Comparison of ENCODE assay signal across 23 cellular contexts in genomic region chr10:43192824-43193223, GRCh38. TPM values are rescaled to one million over a fixed set of nuclear protein-coding genes. Genes with fewer than 3 reads are reported as not detected.
DNase-seq lines count a peak whose midpoint lies in the region; ATAC-seq, FAIRE-seq and TF ChIP-seq lines count a peak whose summit lies in the region.
"Had no signal": no experiment of that assay in that cellular context is flagged by ENCODE, and none has a peak within 500 bp of the region (broad histone marks: within the 10 kb centered on the region; RNA-seq: fewer than 3 reads in every experiment).

No MANE protein-coding gene starts in this region.

- H3K4me3 ChIP-seq in bronchial epithelial cell (ENCODE audit: low read depth, low read length) (no peak overlapping the region), osteoblast (ENCODE audit: insufficient read depth, low read length) (no peak overlapping the region)
- H3K4me3 ChIP-seq: A549, SJCRH30 had no signal

- ATAC-seq in GM21723 (IDR thresholded peaks at IDR 0.05; ENCODE audit: unreplicated experiment): no peak
- ATAC-seq: A549 had no signal

- H3K27ac ChIP-seq in osteoblast (ENCODE audit: low read depth, low read length): no peak overlapping the region
- H3K27ac ChIP-seq: A549, RWPE1, SJCRH30 had no signal

- peaks cover 2% of the 10 kb centered on the region for H3K4me1 ChIP-seq in osteoblast (ENCODE audit: insufficient read depth, low read length)
- H3K4me1 ChIP-seq: A549, Caco-2, SJCRH30 had no signal

- peaks cover 2% of the 10 kb centered on the region for H3K36me3 ChIP-seq in bronchial epithelial cell (ENCODE audit: control insufficient read depth, insufficient read depth, low read length)
- H3K36me3 ChIP-seq in osteoblast (ENCODE audit: insufficient read depth, low read length): peaks cover 12% of the 10 kb centered on the region
- H3K36me3 ChIP-seq: SJCRH30 had no signal

- H3K27me3 ChIP-seq in bronchial epithelial cell (ENCODE audit: control insufficient read depth, insufficient read depth, low read length) (no peaks in the 10 kb centered on the region), osteoblast (ENCODE audit: insufficient read depth, low read length) (no peaks in the 10 kb centered on the region)
- H3K27me3 ChIP-seq: SJCRH30 had no signal

- peaks cover 15% of the 10 kb centered on the region for H3K79me2 ChIP-seq in osteoblast (ENCODE audit: insufficient read depth, low read length)

- no peaks in the 10 kb centered on the region for H3K9me3 Mint-ChIP-seq in CD14-positive monocyte

- H3K4me3 Mint-ChIP-seq in CD14-positive monocyte: no peak overlapping the region

- TF ChIP-seq CTCF in CD14-positive monocyte (IDR thresholded peaks at IDR 0.05) (no peak), GM20000 (IDR thresholded peaks at IDR 0.05; ENCODE audit: extremely low read depth, missing control alignments) (no peak), bronchial epithelial cell (IDR thresholded peaks at IDR 0.05; ENCODE audit: insufficient read depth, low read length, severe bottlenecking) (no peak), osteoblast (IDR thresholded peaks at IDR 0.05; ENCODE audit: extremely low read depth, low read depth, low read length) (no peak)

- H3K27me3 Mint-ChIP-seq in CD14-positive monocyte (ENCODE audit: low read depth in 3 of 3): peaks cover 0 to 2% (median 1%) of the 10 kb centered on the region in 3 donors

- H3K4me1 Mint-ChIP-seq in CD14-positive monocyte: peaks cover 10% of the 10 kb centered on the region

- H3K27ac Mint-ChIP-seq in CD14-positive monocyte: peak overlapping the region in 5 of 7 donors; percentile 17 to 80 (median 63)

- no peak overlapping the region for H2AFZ ChIP-seq in osteoblast (ENCODE audit: low read length)

- intact Hi-C loops in CD14-positive monocyte (cut with micrococcal nuclease): no loop called here

- no peak for DNase-seq in CD14-positive monocyte (ENCODE audit: low spot score)
- DNase-seq in GM20000 (ENCODE audit: low spot score): peak; percentile 4
- DNase-seq in bronchial epithelial cell (ENCODE audit: low read depth): no peak
- DNase-seq in osteoblast (ENCODE audit: insufficient read length, low spot score, missing footprints): peak; percentile 75
- no peak for DNase-seq in activated T-cell treated with anti-CD3 and anti-CD28 coated beads, Interleukin-2, amount 50 U/mL, for 1 hour
- no peak for DNase-seq in NCI-H82 treated with DMSO at 0.1 percent for 48 hours (lab: John Stamatoyannopoulos, UW; ENCODE audit: unreplicated experiment)
- no peak for DNase-seq in mesenteric fat pad (ENCODE audit: low spot score)
- DNase-seq: Caco-2; EL; IMR-90; Kasumi-1; MM.1S; NCI-H1105 treated with DMSO at 0.1 percent for 48 hours; NCI-H187 treated with DMSO at 0.1 percent for 48 hours; NCI-H2171; NCI-H446; NCI-H69; NK-92 treated with Interleukin-12 subunit alpha and Interleukin-12 subunit beta, amount 100 ng/mL, for 24 hours; SJCRH30 had no signal

- H3K4me2 ChIP-seq in osteoblast (ENCODE audit: insufficient read depth, low read length): no peak overlapping the region
- H3K4me2 ChIP-seq: A549 had no signal

- peak; percentile 60 for FAIRE-seq in bronchial epithelial cell (lab: Jason Lieb, UNC)
- FAIRE-seq: A549, H1 had no signal

- H3K9me3 ChIP-seq in osteoblast (ENCODE audit: low read depth, low read length): no peaks in the 10 kb centered on the region
- H3K9me3 ChIP-seq: A549, Caco-2, SJCRH30 had no signal

- peaks cover 26 to 38% of the 10 kb centered on the region in 2 donors for H3K36me3 Mint-ChIP-seq in CD14-positive monocyte

- H4K20me1 ChIP-seq in osteoblast (ENCODE audit: insufficient read depth, low read length): no peaks in the 10 kb centered on the region

RNA-seq across cellular contexts. Expression of gene CSGALNACT2, which starts 54.6 kb away (rescaled TPM):
- polyA plus RNA-seq in CD14-positive monocyte: 10 to 100 TPM; 43.7 to 48.2 TPM
- total RNA-seq in bronchial epithelial cell (15.0 and 17.4 TPM in 2 replicates), osteoblast (31.8 and 37.7 TPM in 2 replicates), mesenteric fat pad (31.0 TPM)

Comparison
In these comparisons a context has a peak if more than half of its experiments do, and no peak if none do; other contexts are left out.
1. DNase-seq: peak in GM20000 (single experiment) and osteoblast (single experiment); none in CD14-positive monocyte (single experiment), bronchial epithelial cell (single experiment), activated T-cell treated with anti-CD3 and anti-CD28 coated beads, Interleukin-2, amount 50 U/mL, for 1 hour (single experiment), NCI-H82 treated with DMSO at 0.1 percent for 48 hours (single experiment) and mesenteric fat pad (single experiment).